ENCODE assay signal across 1 cellular context in the genomic region with DNA sequence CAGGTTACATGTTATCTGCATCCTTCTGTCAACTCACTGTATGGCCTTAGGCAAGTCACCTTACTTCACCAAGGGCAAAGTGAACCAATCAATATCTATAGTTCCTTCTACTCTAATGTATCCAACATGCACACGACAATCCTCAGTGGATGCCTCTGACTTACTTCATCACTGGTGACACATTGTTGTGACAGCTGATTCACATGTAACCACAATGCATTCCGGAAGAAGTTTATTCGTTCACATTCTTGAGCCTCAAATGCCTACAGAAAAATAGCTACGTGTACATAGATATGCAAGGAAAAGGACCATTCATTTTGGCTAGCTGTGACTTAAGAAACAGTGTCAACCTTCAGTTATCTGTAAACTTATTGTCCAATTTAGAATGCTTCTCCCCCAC.
TF ChIP-seq lines count a peak whose summit lies in the region.

No MANE protein-coding gene starts in this region.

TF ChIP-seq in SK-N-SH, 30 proteins besides CTCF, POLR2A, EP300 and RAD21 (continued from another document):
- TF ChIP-seq, protein P1, sequence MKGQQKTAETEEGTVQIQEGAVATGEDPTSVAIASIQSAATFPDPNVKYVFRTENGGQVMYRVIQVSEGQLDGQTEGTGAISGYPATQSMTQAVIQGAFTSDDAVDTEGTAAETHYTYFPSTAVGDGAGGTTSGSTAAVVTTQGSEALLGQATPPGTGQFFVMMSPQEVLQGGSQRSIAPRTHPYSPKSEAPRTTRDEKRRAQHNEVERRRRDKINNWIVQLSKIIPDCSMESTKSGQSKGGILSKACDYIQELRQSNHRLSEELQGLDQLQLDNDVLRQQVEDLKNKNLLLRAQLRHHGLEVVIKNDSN (IDR thresholded peaks at IDR 0.05; ENCODE audit: borderline replicate concordance, low read depth), result no peak
TF ChIP-seq in SK-N-SH: peak in this region for 4.
